In genomic region chr10:98696516-98696915, GRCh38 we compare ENCODE assay signal across 34 cellular contexts.
"Had no signal": no experiment of that assay in that cellular context is flagged by ENCODE, and none has a peak within 500 bp of the region (broad histone marks: within the 10 kb centered on the region; RNA-seq: fewer than 3 reads in every experiment).

No MANE protein-coding gene starts in this region.

- H3K27me3 ChIP-seq: ascending aorta, MG63 had no signal

- ATAC-seq: activated CD8-positive, alpha-beta T cell treated with anti-CD3 and anti-CD28 coated beads for 36 hours; activated T-cell treated with anti-CD3 and anti-CD28 coated beads, Interleukin-2, amount 50 U/mL, for 72 hours; Right ventricle myocardium inferior had no signal

- H3K4me3 Mint-ChIP-seq: activated CD4-positive, alpha-beta T cell treated with anti-CD3 and anti-CD28 coated beads, Interleukin-2, amount 10 ng/mL, durations not matched to agents 24 days and 14 days; activated CD8-positive, alpha-beta T cell treated with anti-CD3 and anti-CD28 coated beads for 36 hours; activated naive CD4-positive, alpha-beta T cell treated with anti-CD3 and anti-CD28 coated beads, Interleukin-2, amount 50 U/mL, for 24 hours; activated naive CD8-positive, alpha-beta T cell treated with anti-CD3 and anti-CD28 coated beads, Interleukin-2, amount 10 ng/mL, durations not matched to agents 7 days and 5 days; activated T-cell treated with anti-CD3 and anti-CD28 coated beads, Interleukin-2, amount 50 U/mL, for 72 hours had no signal

- DNase-seq: activated CD4-positive, alpha-beta T cell treated with anti-CD3 and anti-CD28 coated beads, Interleukin-2, amount 10 ng/mL, durations not matched to agents 24 days and 14 days; activated CD4-positive, alpha-beta T cell treated with anti-CD3 and anti-CD28 coated beads, Interleukin-2, amount 50 U/mL, for 4 hours; activated CD8-positive, alpha-beta T cell treated with anti-CD3 and anti-CD28 coated beads for 36 hours; activated gamma-delta T cell; activated naive CD4-positive, alpha-beta T cell treated with Interleukin-2 at 50 U/mL for 16 hours; activated naive CD8-positive, alpha-beta T cell treated with anti-CD3 and anti-CD28 coated beads, Interleukin-2, amount 10 ng/mL, durations not matched to agents 7 days and 5 days; activated T-cell treated with anti-CD3 and anti-CD28 coated beads, Interleukin-2, amount 50 U/mL, for 1 hour; activated T-cell treated with anti-CD3 and anti-CD28 coated beads, Interleukin-2, amount 50 U/mL, for 72 hours; amygdala; Kasumi-1; KG1; MG63; NCI-H1092 treated with DMSO at 0.1 percent for 48 hours; NCI-H1417; NCI-H146; NCI-H187; NCI-H2029 treated with DMSO at 0.1 percent for 48 hours; NCI-H2107; NCI-H2171; NCI-H510A; NCI-H69; NK-92 treated with Interleukin-12 subunit alpha and Interleukin-12 subunit beta, amount 100 ng/mL, for 24 hours; PC-9; SIG-M5; SW 1271; T-helper 1 cell; T-helper 2 cell; T-helper 9 cell had no signal

- H3K27ac ChIP-seq: ascending aorta, PC-9, RWPE1, VCaP had no signal

- H3K9me3 ChIP-seq: ascending aorta, MG63 had no signal

- H3K4me3 ChIP-seq: ascending aorta, MG63, PC-9 had no signal

- H3K36me3 ChIP-seq: ascending aorta, MG63 had no signal

- H3K27me3 Mint-ChIP-seq: activated CD4-positive, alpha-beta T cell treated with anti-CD3 and anti-CD28 coated beads, Interleukin-2, amount 10 ng/mL, durations not matched to agents 24 days and 14 days had no signal

- H3K36me3 Mint-ChIP-seq: activated naive CD4-positive, alpha-beta T cell treated with anti-CD3 and anti-CD28 coated beads, Interleukin-2, amount 50 U/mL, for 24 hours; activated naive CD8-positive, alpha-beta T cell treated with anti-CD3 and anti-CD28 coated beads, Interleukin-2, amount 10 ng/mL, durations not matched to agents 7 days and 5 days had no signal

- H3K27ac Mint-ChIP-seq: activated CD4-positive, alpha-beta T cell treated with anti-CD3 and anti-CD28 coated beads, Interleukin-2, amount 10 ng/mL, durations not matched to agents 24 days and 14 days; activated CD8-positive, alpha-beta T cell treated with anti-CD3 and anti-CD28 coated beads for 36 hours; activated naive CD4-positive, alpha-beta T cell treated with anti-CD3 and anti-CD28 coated beads, Interleukin-2, amount 50 U/mL, for 24 hours; activated naive CD8-positive, alpha-beta T cell treated with anti-CD3 and anti-CD28 coated beads, Interleukin-2, amount 10 ng/mL, durations not matched to agents 7 days and 5 days; activated T-cell treated with anti-CD3 and anti-CD28 coated beads, Interleukin-2, amount 50 U/mL, for 72 hours; activated T-helper 2 cell treated with anti-CD3 and anti-CD28 coated beads, Interferon-gamma antibody, Interleukin-2, Interleukin-4, amounts not matched to agents 10 μg/mL and 5 μg/mL and 100 μg/mL, durations not matched to agents 14 hours and 24 hours and 36 hours had no signal

- H3K4me1 Mint-ChIP-seq: activated CD4-positive, alpha-beta T cell treated with anti-CD3 and anti-CD28 coated beads, Interleukin-2, amount 10 ng/mL, durations not matched to agents 24 days and 14 days; activated naive CD4-positive, alpha-beta T cell treated with anti-CD3 and anti-CD28 coated beads, Interleukin-2, amount 50 U/mL, for 24 hours; activated naive CD8-positive, alpha-beta T cell treated with anti-CD3 and anti-CD28 coated beads, Interleukin-2, amount 10 ng/mL, durations not matched to agents 7 days and 5 days had no signal

- H3K4me1 ChIP-seq: ascending aorta had no signal

- H3K9me3 Mint-ChIP-seq: activated CD4-positive, alpha-beta T cell treated with anti-CD3 and anti-CD28 coated beads, Interleukin-2, amount 10 ng/mL, durations not matched to agents 24 days and 14 days; activated CD8-positive, alpha-beta T cell treated with anti-CD3 and anti-CD28 coated beads for 36 hours; activated naive CD4-positive, alpha-beta T cell treated with anti-CD3 and anti-CD28 coated beads, Interleukin-2, amount 50 U/mL, for 24 hours; activated T-cell treated with anti-CD3 and anti-CD28 coated beads, Interleukin-2, amount 50 U/mL, for 72 hours; activated T-helper 2 cell treated with anti-CD3 and anti-CD28 coated beads, Interferon-gamma antibody, Interleukin-2, Interleukin-4, amounts not matched to agents 10 μg/mL and 5 μg/mL and 100 μg/mL, durations not matched to agents 14 hours and 24 hours and 36 hours had no signal

- H3K4me2 ChIP-seq: PC-9 had no signal

- H2AFZ ChIP-seq: PC-9 had no signal
